ENCODE assay signal across 14 cellular contexts in the genomic region with DNA sequence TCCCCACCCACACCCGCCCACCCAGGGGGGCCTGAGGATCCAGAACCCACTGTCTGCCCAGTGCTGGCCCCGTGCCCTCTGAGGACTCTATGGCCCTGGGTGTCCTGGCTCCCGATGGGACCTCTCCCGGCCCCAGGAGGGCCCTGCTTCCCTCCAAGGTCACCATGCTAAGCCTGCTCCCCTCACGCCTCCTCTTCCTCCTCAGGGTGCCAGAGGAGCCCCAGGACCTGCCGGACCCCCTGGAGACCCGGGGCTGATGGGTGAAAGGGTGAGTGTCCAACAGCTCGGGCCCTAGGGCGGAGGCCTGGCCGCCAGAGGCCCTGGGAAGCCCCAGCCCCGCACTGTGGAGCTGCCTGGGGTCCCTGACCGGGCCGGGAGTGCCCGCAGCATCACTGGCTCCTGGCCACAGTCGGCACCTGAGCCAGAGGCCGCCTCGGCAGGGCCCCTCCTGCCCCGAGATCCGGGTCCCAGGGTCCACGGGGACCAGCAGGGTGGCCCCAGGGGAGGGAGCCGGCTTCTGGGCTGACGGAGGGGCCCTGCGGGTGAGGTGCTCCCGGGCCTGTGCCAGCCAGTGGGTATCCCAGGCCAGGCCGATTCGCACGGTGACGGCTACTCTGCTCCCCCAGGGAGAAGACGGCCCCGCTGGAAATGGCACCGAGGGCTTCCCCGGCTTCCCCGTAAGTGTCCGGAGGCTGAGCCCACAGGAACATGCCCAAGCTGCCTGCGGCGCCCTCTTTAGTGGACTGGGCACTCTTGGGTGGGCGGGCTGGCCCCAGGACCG. TPM values are rescaled to one million over a fixed set of nuclear protein-coding genes. Genes with fewer than 3 reads are reported as not detected.
DNase-seq lines count a peak whose midpoint lies in the region; ATAC-seq, FAIRE-seq and TF ChIP-seq lines count a peak whose summit lies in the region.
"Had no signal": no experiment of that assay in that cellular context is flagged by ENCODE, and none has a peak within 500 bp of the region (broad histone marks: within the 10 kb centered on the region; RNA-seq: fewer than 3 reads in every experiment).

No MANE protein-coding gene starts in this region.

- no peak overlapping the region for H3K4me3 Mint-ChIP-seq in osteocyte (ENCODE audit: unreplicated experiment)

- H3K79me2 ChIP-seq in HepG2 (ENCODE audit: insufficient read depth, low read length) = no peaks in the 10 kb centered on the region

- ATAC-seq in right lobe of liver = no peak
- ATAC-seq in HepG2 = no peak
- ATAC-seq in heart left ventricle = no peak
- ATAC-seq: K562 had no signal

- H3K4me1 ChIP-seq in right lobe of liver = no peaks in the 10 kb centered on the region
- H3K4me1 ChIP-seq in HepG2 (ENCODE audit: insufficient read depth, low read length) = peaks cover 17% of the 10 kb centered on the region
- peaks cover 0 to 14% (median 0%) of the 10 kb centered on the region in 12 donors for H3K4me1 ChIP-seq in heart left ventricle

- peaks cover 13% of the 10 kb centered on the region for H3K36me3 Mint-ChIP-seq in osteocyte (ENCODE audit: unreplicated experiment)

- TF ChIP-seq RAD21 in HepG2 (CRISPR knock-in tag; IDR thresholded peaks at IDR 0.05) = no peak

- H3K9ac ChIP-seq in HepG2 (ENCODE audit: insufficient read depth, low read depth, low read length) = no peak overlapping the region

- no peak overlapping the region for H3K27ac Mint-ChIP-seq in osteocyte (ENCODE audit: unreplicated experiment)

- POLR2A ChIA-PET in HepG2 (lab: Yijun Ruan, JAX) = no interaction called here

- no peak for FAIRE-seq in HepG2 (lab: Jason Lieb, UNC)
- FAIRE-seq: endothelial cell of umbilical vein, K562, keratinocyte had no signal

- TF ChIP-seq CTCF in right lobe of liver (IDR thresholded peaks at IDR 0.05) (no peak), HepG2 (CRISPR knock-in tag; IDR thresholded peaks at IDR 0.05) (no peak), heart left ventricle (IDR thresholded peaks at IDR 0.05) (no peak), osteocyte (IDR thresholded peaks at IDR 0.05) (no peak)

- CTCF ChIA-PET in HepG2 (lab: Yijun Ruan, JAX; ENCODE audit: low intra/inter-chr PET ratio, low total read pairs) = no interaction called here

- H4K20me1 ChIP-seq in HepG2 (ENCODE audit: insufficient read depth, low read length) = no peaks in the 10 kb centered on the region

- H3K27me3 Mint-ChIP-seq in osteocyte (ENCODE audit: unreplicated experiment) = no peaks in the 10 kb centered on the region

- H3K4me1 Mint-ChIP-seq in osteocyte (ENCODE audit: unreplicated experiment) = peaks cover 16% of the 10 kb centered on the region

- WGBS in right lobe of liver (ENCODE audit: insufficient coverage, low coverage, low lambda C conversion rate, missing lambda C conversion rate) = no CpG with 5 or more reads among the region's 38 CpGs
- WGBS in HepG2 (ENCODE audit: low lambda C conversion rate) = 60% methylated on average over 1 of the region's 38 CpGs
- 91 to 96% (median 95%) methylated on average over 6 to 38 of the region's 38 CpGs for WGBS in heart left ventricle, 4 donors

- no peak for TF ChIP-seq POLR2A in right lobe of liver (IDR thresholded peaks at IDR 0.05)
- no peak for TF ChIP-seq POLR2A in HepG2 (IDR thresholded peaks at IDR 0.05; ENCODE audit: insufficient read depth in 1 of 2, low read depth in 2 of 2, low read length in 2 of 2)
- TF ChIP-seq POLR2A in heart left ventricle (IDR thresholded peaks at IDR 0.05) = no peak

- intact Hi-C loops in right lobe of liver (cut with DNase I) (no loop called here), HepG2 (cut with micrococcal nuclease; ENCODE audit: unreplicated experiment) (no loop called here), heart left ventricle (cut with DNase I) (loop anchor here in 1 of 10 donors (10.0 kb wide), 1 partner anchor 117 kb away; no protein-coding TSS in a partner anchor)

- H3K27me3 ChIP-seq in right lobe of liver (no peaks in the 10 kb centered on the region), HepG2 (ENCODE audit: control insufficient read depth in 1 of 2, insufficient read depth in 2 of 2, low read length in 2 of 2) (peaks cover 0 to 7% of the 10 kb centered on the region in 2 experiments; a peak in 1 of 5 replicates), heart left ventricle (no peaks in the 10 kb centered on the region)

- no peaks in the 10 kb centered on the region for H3K9me3 Mint-ChIP-seq in osteocyte (ENCODE audit: unreplicated experiment)

- H2AFZ ChIP-seq in HepG2 (ENCODE audit: low read length) = no peak overlapping the region

- BruUV-seq in HepG2 (replicated peaks; lab: Mats Ljungman, UMichigan) = no TSS peak

- H3K36me3 ChIP-seq in right lobe of liver = no peaks in the 10 kb centered on the region
- H3K36me3 ChIP-seq in HepG2 (replicated peaks in 1 of 2; ENCODE audit: control insufficient read depth in 1 of 2, insufficient read depth in 2 of 2, low read length in 2 of 2) = no peaks in the 10 kb centered on the region
- peaks cover 2 to 93% (median 60%) of the 10 kb centered on the region in 9 donors for H3K36me3 ChIP-seq in heart left ventricle

- DNase-seq in right lobe of liver (peak; percentile 13 to 46 (median 38)), HepG2 (ENCODE audit: low spot score) (no peak), heart left ventricle (peak in 4 of 5 donors; percentile 17 to 65 (median 22)), osteocyte (ENCODE audit: extremely low spot score, unreplicated experiment) (peak; percentile 83), DMS79 treated with DMSO at 0.1 percent for 48 hours (lab: John Stamatoyannopoulos, UW) (no peak), NCI-H510A treated with DMSO at 0.1 percent for 48 hours (lab: John Stamatoyannopoulos, UW) (no peak), cerebellar cortex (ENCODE audit: low spot score) (no peak), HCEC 1CT (no peak)
- DNase-seq: NCI-H1048, NCI-H69 had no signal

- in situ Hi-C loops in HepG2 (cut with HindIII; ENCODE audit: extremely low pct_ligation_motif_present, low pct_unique_long_range_greater_than_20kb) = no loop called here

- H3K27ac ChIP-seq in right lobe of liver = no peak overlapping the region
- H3K27ac ChIP-seq in HepG2 (ENCODE audit: extremely low read length, insufficient read depth, low read length) = no peak overlapping the region
- H3K27ac ChIP-seq in heart left ventricle = peak overlapping the region in 1 of 12 donors; percentile 80
- H3K27ac ChIP-seq: SK-N-MC had no signal

- H3K4me3 ChIP-seq in right lobe of liver = no peak overlapping the region
- no peak overlapping the region for H3K4me3 ChIP-seq in HepG2 (replicated peaks in 1 of 3; ENCODE audit: insufficient read depth in 1 of 3, low read depth in 2 of 3, low read length in 3 of 3)
- no peak overlapping the region for H3K4me3 ChIP-seq in heart left ventricle
- H3K4me3 ChIP-seq: K562, SK-N-MC had no signal

- H3K9me3 ChIP-seq in right lobe of liver (no peaks in the 10 kb centered on the region), HepG2 (ENCODE audit: low read length) (no peaks in the 10 kb centered on the region), heart left ventricle (no peaks in the 10 kb centered on the region)

- TF ChIP-seq EP300 in HepG2 (IDR thresholded peaks at IDR 0.05; ENCODE audit: low read depth in 2 of 2, low read length in 2 of 2) = no peak
- TF ChIP-seq EP300 in HepG2 (CRISPR knock-in tag; IDR thresholded peaks at IDR 0.05; ENCODE audit: borderline replicate concordance) = no peak

- H3K4me2 ChIP-seq in HepG2 (ENCODE audit: low read depth, low read length) = no peak overlapping the region

TF ChIP-seq in HepG2, 621 proteins besides CTCF, POLR2A, EP300 and RAD21 (continues in another document):
- no peak for TF ChIP-seq SMARCC2 (IDR thresholded peaks at IDR 0.05)

RNA-seq across cellular contexts. Expression of gene COL6A1, which starts 16.1 kb away (rescaled TPM):
- total RNA-seq in right lobe of liver = 10 to 100 TPM; 28.2 to 79.9 (median 51.1) TPM
- 0.46 and 3.1 TPM in 2 replicates for total RNA-seq in HepG2 (2016; rRNA removed; fragmentation: Illumina TruSeq; extraction: Trizol)
- total RNA-seq in HepG2 (2016; cell fraction: cytosol; rRNA removed; fragmentation: Illumina TruSeq; extraction: Trizol; ENCODE audit: low read depth) = 0.09 and 0.40 TPM in 2 replicates
- total RNA-seq in HepG2 (2016; cell fraction: insoluble cytoplasmic fraction; rRNA removed; fragmentation: Illumina TruSeq; extraction: Trizol) = 0.55 and 4.3 TPM in 2 replicates
- 0.28 and 0.41 TPM in 2 replicates for total RNA-seq in HepG2 (2016; cell fraction: membrane; rRNA removed; fragmentation: Illumina TruSeq; extraction: Trizol)
- total RNA-seq in HepG2 (2016; cell fraction: nucleus; rRNA removed; fragmentation: Illumina TruSeq; extraction: Trizol) = 4.1 and 6.4 TPM in 2 replicates
- polyA plus RNA-seq in HepG2 (2011; rRNA removed) = 4.8 and 9.8 TPM in 2 replicates
- polyA plus RNA-seq in HepG2 (2011; cell fraction: cytosol; rRNA removed) = 2.4 TPM in 2 replicates
- polyA plus RNA-seq in HepG2 (2011; cell fraction: nucleus; rRNA removed) = 190 and 201 TPM in 2 replicates
- 10.0 and 14.2 TPM in 2 replicates for polyA plus RNA-seq in HepG2 (2012)
- polyA plus RNA-seq in HepG2 (2016; cell fraction: cytosol; fragmentation: Illumina TruSeq; extraction: Trizol; ENCODE audit: low read depth) = 0.17 TPM in 2 replicates
- 0.58 and 1.7 TPM in 2 replicates for polyA plus RNA-seq in HepG2 (2016; cell fraction: insoluble cytoplasmic fraction; fragmentation: Illumina TruSeq; extraction: Trizol; ENCODE audit: low read depth)
- 0.13 and 0.28 TPM in 2 replicates for polyA plus RNA-seq in HepG2 (2016; cell fraction: membrane; fragmentation: Illumina TruSeq; extraction: Trizol; ENCODE audit: low read depth)
- 20.5 and 25.0 TPM in 2 replicates for polyA plus RNA-seq in HepG2 (2016; cell fraction: nucleus; fragmentation: Illumina TruSeq; extraction: Trizol; ENCODE audit: insufficient read depth, low read depth)
- 0.07 and 11.2 TPM in 2 replicates for polyA minus RNA-seq in HepG2 (2011; rRNA and poly(A)+ RNA removed; ENCODE audit: low replicate concordance)
- 1.1 and 1.8 TPM in 2 replicates for polyA minus RNA-seq in HepG2 (2011; cell fraction: cytosol; rRNA and poly(A)+ RNA removed)
- 3.9 and 6.7 TPM in 2 replicates for polyA minus RNA-seq in HepG2 (2011; cell fraction: nucleus; rRNA and poly(A)+ RNA removed)
- 100 to 1,000 TPM in 8 of 9 donors, 10 to 100 TPM in 1; 92.4 to 385 (median 143) TPM for total RNA-seq in heart left ventricle
- polyA plus RNA-seq in heart left ventricle = 100 to 1,000 TPM; 149 to 157 TPM
- total RNA-seq in osteocyte = 1,503 and 1,582 TPM in 2 replicates

Comparison
In these comparisons a context has a peak if more than half of its experiments do, and no peak if none do; other contexts are left out.
1. DNase-seq: peak in right lobe of liver (3 of 3), heart left ventricle (4 of 5) and osteocyte (single experiment); none in HepG2 (single experiment), DMS79 treated with DMSO at 0.1 percent for 48 hours (single experiment), NCI-H510A treated with DMSO at 0.1 percent for 48 hours (single experiment), cerebellar cortex (single experiment) and HCEC 1CT (single experiment).